16 cellular contexts compared by ENCODE assay signal in genomic region chr1:180083164-180083563, GRCh38.
A peak's percentile ranks its signal among the peaks of the same experiment; 100 is the strongest.
DNase-seq lines count a peak whose midpoint lies in the region; ATAC-seq and TF ChIP-seq lines count a peak whose summit lies in the region.
"Had no signal": no experiment of that assay in that cellular context is flagged by ENCODE, and none has a peak within 500 bp of the region (broad histone marks: within the 10 kb centered on the region; RNA-seq: fewer than 3 reads in every experiment).

No MANE protein-coding gene starts in this region.

- no peak overlapping the region for H2BK20ac ChIP-seq in IMR-90 (ENCODE audit: low read depth, low read length)

- H3K4me2 ChIP-seq in IMR-90 (ENCODE audit: low read depth, low read length) (no peak overlapping the region), osteoblast (ENCODE audit: insufficient read depth, low read length) (no peak overlapping the region)
- H3K4me2 ChIP-seq: A549, BLaER1 had no signal

- no peaks in the 10 kb centered on the region; a peak in 2 of 4 replicates for H3K79me1 ChIP-seq in IMR-90 (ENCODE audit: low read depth in 1 of 2, low read length in 2 of 2)

- no peak overlapping the region for H2BK120ac ChIP-seq in IMR-90 (ENCODE audit: low read depth, low read length)

- H3K27me3 ChIP-seq in IMR-90 (ENCODE audit: control insufficient read depth, insufficient read depth, low read length) = no peaks in the 10 kb centered on the region
- no peaks in the 10 kb centered on the region for H3K27me3 ChIP-seq in osteoblast (ENCODE audit: insufficient read depth, low read length)
- no peaks in the 10 kb centered on the region for H3K27me3 ChIP-seq in spleen (replicated peaks in 1 of 7)
- H3K27me3 ChIP-seq: BLaER1 had no signal

- H3K4me1 Mint-ChIP-seq in activated T-cell treated with anti-CD3 and anti-CD28 coated beads, Interleukin-2, amount 50 U/mL, for 72 hours (ENCODE audit: low read depth) = no peaks in the 10 kb centered on the region
- H3K4me1 Mint-ChIP-seq: CD4-positive, alpha-beta memory T cell; H9 had no signal

- no peak for ATAC-seq in activated T-cell treated with anti-CD3 and anti-CD28 coated beads, Interleukin-2, amount 50 U/mL, for 72 hours (replicated peaks in 1 of 2)
- peak; percentile 57 for ATAC-seq in IMR-90 (ENCODE audit: low read depth)
- ATAC-seq: A549 had no signal

- H4K8ac ChIP-seq in IMR-90 (ENCODE audit: low read depth in 2 of 2, low read length in 2 of 2) = no peak overlapping the region

- H2AK9ac ChIP-seq in IMR-90 (replicated peaks; ENCODE audit: low read depth, low read length, poor library complexity) = no peak overlapping the region

- H3K79me2 ChIP-seq in osteoblast (ENCODE audit: insufficient read depth, low read length) = no peaks in the 10 kb centered on the region

- no peak overlapping the region for H3K56ac ChIP-seq in IMR-90 (ENCODE audit: extremely low read depth, insufficient read depth, low read length)

- H2BK5ac ChIP-seq in IMR-90 (ENCODE audit: low read depth, low read length, poor library complexity, severe bottlenecking) = peak overlapping the region; percentile 70

- H3K27me3 Mint-ChIP-seq in activated T-cell treated with anti-CD3 and anti-CD28 coated beads, Interleukin-2, amount 50 U/mL, for 72 hours (ENCODE audit: low read depth) = no peaks in the 10 kb centered on the region
- H3K27me3 Mint-ChIP-seq: CD4-positive, alpha-beta memory T cell had no signal

- CTCF ChIA-PET in IMR-90 (lab: Yijun Ruan, JAX) = interaction anchor here (1.0 to 1.7 kb wide), 2 partner anchors 13 to 96 kb away, joined by 4 to 6 read pairs; no protein-coding TSS in a partner anchor

- H3K36me3 ChIP-seq in IMR-90 (ENCODE audit: control insufficient read depth, insufficient read depth, low read length) (peaks cover 11% of the 10 kb centered on the region), osteoblast (ENCODE audit: insufficient read depth, low read length) (peaks cover 37% of the 10 kb centered on the region), spleen (peaks cover 0 to 99% (median 62%) of the 10 kb centered on the region in 6 donors)

- no CpG with 5 or more reads among the region's 1 CpG for WGBS in IMR-90 (ENCODE audit: extremely low coverage in 2 of 2, insufficient read length in 1 of 2), 2 experiments
- WGBS in spleen, 5 donors = 79 to 96% (median 84%) methylated on average over 1 of the region's 1 CpG

- intact Hi-C loops in IMR-90 (cut with micrococcal nuclease) (loop anchor here (5.0 kb wide), 1 partner anchor 74 kb away; no protein-coding TSS in a partner anchor), spleen (cut with DNase I; ENCODE audit: low total_unique reads) (no loop called here)

- H3K4me1 ChIP-seq in IMR-90 (ENCODE audit: control insufficient read depth, insufficient read depth, low read length) (no peaks in the 10 kb centered on the region; the same call in 1 of the 2 replicates), osteoblast (ENCODE audit: insufficient read depth, low read length) (peaks cover 2% of the 10 kb centered on the region), spleen (no peaks in the 10 kb centered on the region)
- H3K4me1 ChIP-seq: A549, BLaER1 had no signal

- H3K36me3 Mint-ChIP-seq in activated T-cell treated with anti-CD3 and anti-CD28 coated beads, Interleukin-2, amount 50 U/mL, for 72 hours (ENCODE audit: insufficient read depth in 2 of 2) = peaks cover 4 to 6% of the 10 kb centered on the region in 2 donors

- POLR2A ChIA-PET in IMR-90 (lab: Charles Lee; ENCODE audit: unreplicated experiment) = no interaction called here

- DNase-seq in activated T-cell treated with anti-CD3 and anti-CD28 coated beads, Interleukin-2, amount 50 U/mL, for 72 hours = no peak
- DNase-seq in activated T-cell treated with anti-CD3 and anti-CD28 coated beads for 4 hours (no peak), ELR (ENCODE audit: low read depth) (peak; percentile 51), IMR-90 (peak; percentile 43), osteoblast (ENCODE audit: insufficient read length, low spot score, missing footprints) (peak; percentile 43), spleen (no peak), NCI-H526 treated with DMSO at 0.1 percent for 48 hours (lab: John Stamatoyannopoulos, UW) (no peak)
- DNase-seq in activated CD8-positive, alpha-beta memory T cell treated with anti-CD3 and anti-CD28 coated beads for 24 hours = no peak
- DNase-seq: CD4-positive, alpha-beta memory T cell; DMS79 treated with DMSO at 0.1 percent for 48 hours; GDM1; H9 had no signal

- no peak overlapping the region; the same call in 1 of the 2 replicates for H3K9ac ChIP-seq in IMR-90 (ENCODE audit: low read depth, low read length)
- H3K9ac ChIP-seq: BLaER1 had no signal

- H2AFZ ChIP-seq in IMR-90 (replicated peaks; ENCODE audit: low read length, poor library complexity) = no peak overlapping the region
- no peak overlapping the region for H2AFZ ChIP-seq in osteoblast (ENCODE audit: low read length)

- no peak overlapping the region for H3K23ac ChIP-seq in IMR-90 (ENCODE audit: low read depth, low read length)

- BruUV-seq in IMR-90 (replicated peaks; lab: Mats Ljungman, UMichigan) = TSS peak; percentile 43

- H4K91ac ChIP-seq in IMR-90 (ENCODE audit: insufficient read depth, low read depth, low read length) = no peak overlapping the region

- no peak overlapping the region for H2AK5ac ChIP-seq in IMR-90 (ENCODE audit: low read depth, low read length)

- H3K4me3 ChIP-seq in IMR-90 (ENCODE audit: insufficient read depth, low read depth, low read length) (no peak overlapping the region), osteoblast (ENCODE audit: insufficient read depth, low read length) (no peak overlapping the region), spleen (no peak overlapping the region)
- H3K4me3 ChIP-seq: A549, BLaER1 had no signal

- peaks cover 2% of the 10 kb centered on the region; the same call in 1 of the 2 replicates for H3K9me1 ChIP-seq in IMR-90 (ENCODE audit: insufficient read depth, low read length)

- H3K4ac ChIP-seq in IMR-90 (ENCODE audit: low read depth, low read length) = no peak overlapping the region

- no peak for TF ChIP-seq CTCF in IMR-90 (conservative IDR thresholded peaks at IDR 0.05; ENCODE audit: low read depth, low read length)
- no peak for TF ChIP-seq CTCF in osteoblast (IDR thresholded peaks at IDR 0.05; ENCODE audit: extremely low read depth, low read depth, low read length)
- no peak for TF ChIP-seq CTCF in spleen (IDR thresholded peaks at IDR 0.05 in 8 of 11, conservative IDR thresholded peaks at IDR 0.05 in 3 of 11)

- H3K27ac ChIP-seq in IMR-90 (ENCODE audit: insufficient read depth, low read length) (no peak overlapping the region; the same call in 1 of the 2 replicates), osteoblast (ENCODE audit: low read depth, low read length) (peak overlapping the region; percentile 8), spleen (no peak overlapping the region)
- H3K27ac ChIP-seq: 22Rv1, A549, BLaER1 had no signal

- in situ Hi-C loops in IMR-90 (cut with MboI; ENCODE audit: low sequenced_read_pairs) = no loop called here

- H3K9me3 Mint-ChIP-seq in activated T-cell treated with anti-CD3 and anti-CD28 coated beads, Interleukin-2, amount 50 U/mL, for 72 hours = no peaks in the 10 kb centered on the region
- H3K9me3 Mint-ChIP-seq: CD14-positive monocyte; CD4-positive, alpha-beta memory T cell; H9 had no signal

- H3K14ac ChIP-seq in IMR-90 (replicated peaks; ENCODE audit: low read depth, low read length) = no peak overlapping the region

- H3K27ac Mint-ChIP-seq in activated T-cell treated with anti-CD3 and anti-CD28 coated beads, Interleukin-2, amount 50 U/mL, for 72 hours = peak overlapping the region; percentile 87

- no peak overlapping the region for H4K5ac ChIP-seq in IMR-90 (ENCODE audit: low read depth, low read length)

- H2BK15ac ChIP-seq in IMR-90 (ENCODE audit: low read depth, low read length) = no peak overlapping the region

- H3K18ac ChIP-seq in IMR-90 (ENCODE audit: low read depth, low read length) = no peak overlapping the region

- H3K9me3 ChIP-seq in IMR-90 (ENCODE audit: control insufficient read depth, insufficient read depth, low read length) (no peaks in the 10 kb centered on the region), osteoblast (ENCODE audit: low read depth, low read length) (no peaks in the 10 kb centered on the region), spleen (no peaks in the 10 kb centered on the region)
- H3K9me3 ChIP-seq: A549, BLaER1 had no signal

- no peak overlapping the region for H3K4me3 Mint-ChIP-seq in activated T-cell treated with anti-CD3 and anti-CD28 coated beads, Interleukin-2, amount 50 U/mL, for 72 hours
- H3K4me3 Mint-ChIP-seq: CD14-positive monocyte; CD4-positive, alpha-beta memory T cell; H9 had no signal

- TF ChIP-seq POLR2A in IMR-90 (IDR thresholded peaks at IDR 0.05; ENCODE audit: low read depth, low read length) (no peak), spleen (IDR thresholded peaks at IDR 0.05) (no peak)

- H4K20me1 ChIP-seq in IMR-90 (ENCODE audit: insufficient read depth, low read length) (no peaks in the 10 kb centered on the region), osteoblast (ENCODE audit: insufficient read depth, low read length) (no peaks in the 10 kb centered on the region)
- H4K20me1 ChIP-seq: BLaER1 had no signal

- dilution Hi-C loops in IMR-90 (cut with HindIII; ENCODE audit: low sequenced_read_pairs, unreplicated experiment) = no loop called here

- TF ChIP-seq RAD21 in IMR-90 (IDR thresholded peaks at IDR 0.05; ENCODE audit: low read length) = no peak

TF ChIP-seq in IMR-90, 13 proteins besides CTCF, POLR2A, EP300 and RAD21 (continues in another document):
- TF ChIP-seq FOS (IDR thresholded peaks at IDR 0.05; ENCODE audit: low read depth, low read length) (no peak), BHLHE40 (IDR thresholded peaks at IDR 0.05; ENCODE audit: low read depth, low read length) (no peak), SMC3 (IDR thresholded peaks at IDR 0.05; ENCODE audit: low read depth, low read length) (no peak), ELK1 (IDR thresholded peaks at IDR 0.05; ENCODE audit: borderline replicate concordance, low read depth, low read length) (no peak), CHD1 (IDR thresholded peaks at IDR 0.05; ENCODE audit: low read depth, low read length) (no peak), MAFK (IDR thresholded peaks at IDR 0.05; ENCODE audit: low read depth, low read length) (no peak)

Comparison
In these comparisons a context has a peak if more than half of its experiments do, and no peak if none do; other contexts are left out.
1. DNase-seq: peak in ELR (single experiment), IMR-90 (single experiment) and osteoblast (single experiment); none in activated T-cell treated with anti-CD3 and anti-CD28 coated beads, Interleukin-2, amount 50 U/mL, for 72 hours (0 of 2), activated T-cell treated with anti-CD3 and anti-CD28 coated beads for 4 hours (single experiment), spleen (single experiment), activated CD8-positive, alpha-beta memory T cell treated with anti-CD3 and anti-CD28 coated beads for 24 hours (single experiment) and NCI-H526 treated with DMSO at 0.1 percent for 48 hours (single experiment).